In the genomic region with DNA sequence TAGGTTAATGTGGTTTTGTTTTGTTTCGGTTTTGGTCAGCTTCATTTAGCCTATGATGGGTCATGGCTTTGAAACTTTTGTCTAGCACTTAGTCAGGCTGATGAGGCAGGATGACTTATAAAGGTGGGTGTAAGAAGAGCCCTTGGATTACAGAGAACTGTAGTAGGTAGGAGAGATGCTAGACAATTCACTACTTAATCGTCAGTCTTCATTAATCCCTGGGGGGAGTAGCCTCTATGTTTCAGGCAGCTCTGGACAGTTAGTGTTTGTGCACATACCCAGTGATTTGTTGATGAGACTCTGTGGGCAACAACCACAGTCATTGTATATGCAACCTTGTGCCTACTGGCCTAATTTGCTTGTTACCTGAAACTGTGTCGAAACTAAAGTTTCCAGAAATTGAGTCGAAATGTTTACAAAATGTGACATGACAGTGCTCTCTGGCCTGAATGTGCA, we compare ENCODE assay signal across 10 cellular contexts.
DNase-seq lines count a peak whose midpoint lies in the region; ATAC-seq and TF ChIP-seq lines count a peak whose summit lies in the region.
"Had no signal": no experiment of that assay in that cellular context is flagged by ENCODE, and none has a peak within 500 bp of the region (broad histone marks: within the 10 kb centered on the region; RNA-seq: fewer than 3 reads in every experiment).

No MANE protein-coding gene starts in this region.

- TF ChIP-seq EP300 in esophagus muscularis mucosa (IDR thresholded peaks at IDR 0.05), result no peak
- TF ChIP-seq EP300 in stomach (IDR thresholded peaks at IDR 0.05), result no peak

- H3K27ac ChIP-seq in esophagus muscularis mucosa (replicated peaks in 1 of 4) (peak overlapping the region; percentile 20 to 39 (median 30)), stomach (peak overlapping the region in 2 of 5 donors; percentile 17 to 39), osteoblast (ENCODE audit: low read depth, low read length) (no peak overlapping the region)
- H3K27ac ChIP-seq: parathyroid adenoma had no signal

- DNase-seq in GM04504 (ENCODE audit: low read depth) (peak; percentile 19), esophagus muscularis mucosa (ENCODE audit: extremely low spot score) (no peak), sciatic nerve (ENCODE audit: low spot score) (no peak), stomach (no peak), osteoblast (ENCODE audit: insufficient read length, low spot score, missing footprints) (no peak), Ammon's horn (ENCODE audit: low spot score) (no peak)
- DNase-seq: dermis blood vessel endothelial cell had no signal

- H3K27me3 ChIP-seq in esophagus muscularis mucosa (no peaks in the 10 kb centered on the region), stomach (no peaks in the 10 kb centered on the region), osteoblast (ENCODE audit: insufficient read depth, low read length) (no peaks in the 10 kb centered on the region)

- no peak for TF ChIP-seq CTCF in esophagus muscularis mucosa (IDR thresholded peaks at IDR 0.05)
- TF ChIP-seq CTCF in stomach (IDR thresholded peaks at IDR 0.05), result no peak
- TF ChIP-seq CTCF in osteoblast (IDR thresholded peaks at IDR 0.05; ENCODE audit: extremely low read depth, low read depth, low read length), result no peak

- H2AFZ ChIP-seq in osteoblast (ENCODE audit: low read length), result no peak overlapping the region
- H2AFZ ChIP-seq: parathyroid adenoma had no signal

- no peak overlapping the region for H3K4me2 ChIP-seq in osteoblast (ENCODE audit: insufficient read depth, low read length)

- H4K20me1 ChIP-seq in osteoblast (ENCODE audit: insufficient read depth, low read length), result no peaks in the 10 kb centered on the region

- no peak for TF ChIP-seq POLR2A in esophagus muscularis mucosa (IDR thresholded peaks at IDR 0.05; ENCODE audit: low read depth)
- no peak for TF ChIP-seq POLR2A in stomach (IDR thresholded peaks at IDR 0.05)

- H3K9me3 ChIP-seq in esophagus muscularis mucosa (no peaks in the 10 kb centered on the region), stomach (no peaks in the 10 kb centered on the region), osteoblast (ENCODE audit: low read depth, low read length) (no peaks in the 10 kb centered on the region)

- ATAC-seq in GM19455 (IDR thresholded peaks at IDR 0.05; ENCODE audit: unreplicated experiment) (peak; percentile 97), HG03342 (IDR thresholded peaks at IDR 0.05; ENCODE audit: unreplicated experiment) (peak; percentile 93), sciatic nerve (no peak)

- H3K4me3 ChIP-seq in esophagus muscularis mucosa, result no peak overlapping the region
- no peak overlapping the region for H3K4me3 ChIP-seq in stomach
- H3K4me3 ChIP-seq in osteoblast (ENCODE audit: insufficient read depth, low read length), result no peak overlapping the region

- 79% methylated on average over 4 of the region's 4 CpGs for WGBS in esophagus muscularis mucosa
- 75 to 86% (median 81%) methylated on average over 4 of the region's 4 CpGs for WGBS in stomach, 5 donors

- peaks cover 17 to 44% (median 43%) of the 10 kb centered on the region in 4 donors for H3K4me1 ChIP-seq in esophagus muscularis mucosa
- peaks cover 4 to 58% (median 26%) of the 10 kb centered on the region in 4 donors for H3K4me1 ChIP-seq in stomach
- H3K4me1 ChIP-seq in osteoblast (ENCODE audit: insufficient read depth, low read length), result peaks cover 38% of the 10 kb centered on the region
- H3K4me1 ChIP-seq: parathyroid adenoma had no signal

- peaks cover 29 to 64% (median 35%) of the 10 kb centered on the region in 4 donors for H3K36me3 ChIP-seq in esophagus muscularis mucosa
- peaks cover 28 to 61% (median 54%) of the 10 kb centered on the region in 4 donors for H3K36me3 ChIP-seq in stomach
- H3K36me3 ChIP-seq in osteoblast (ENCODE audit: insufficient read depth, low read length), result peaks cover 24% of the 10 kb centered on the region

- intact Hi-C loops in esophagus muscularis mucosa (cut with DNase I), result no loop called here
- intact Hi-C loops in sciatic nerve (cut with DNase I), result no loop called here
- intact Hi-C loops in stomach (cut with DNase I; ENCODE audit: low total_unique reads), result no loop called here

- H3K79me2 ChIP-seq in osteoblast (ENCODE audit: insufficient read depth, low read length), result no peaks in the 10 kb centered on the region
- H3K79me2 ChIP-seq: parathyroid adenoma had no signal
